ENCODE assay signal across 28 cellular contexts in genomic region chr5:179176166-179176565, GRCh38.
"Had no signal": no experiment of that assay in that cellular context is flagged by ENCODE, and none has a peak within 500 bp of the region (broad histone marks: within the 10 kb centered on the region; RNA-seq: fewer than 3 reads in every experiment).

No MANE protein-coding gene starts in this region.

- H3K27ac Mint-ChIP-seq: dendritic cell treated with granulocyte-macrophage colony-stimulating factor and Interleukin-4, amounts not matched to agents 40 ng/mL and 50 ng/mL, for 4 days; endodermal cell; naive thymus-derived CD4-positive, alpha-beta T cell; stimulated activated effector memory CD8-positive, alpha-beta T cell treated with anti-CD3 and anti-CD28 coated beads, Interleukin-12 subunit alpha, Interleukin-12 subunit beta, amount 100 ng/mL, for 72 hours had no signal

- H3K36me3 ChIP-seq: colonic mucosa, gastrocnemius medialis, heart left ventricle, left lung, ovary, right lobe of liver, thyroid gland, vagina had no signal

- H3K9me3 ChIP-seq: colonic mucosa, gastrocnemius medialis, ovary, right lobe of liver, thyroid gland, vagina had no signal

- H3K4me3 ChIP-seq: colonic mucosa, gastrocnemius medialis, heart left ventricle, hepatocyte, left lung, ovary, right lobe of liver, smooth muscle cell, stomach, thyroid gland, vagina had no signal

- H3K36me3 Mint-ChIP-seq: naive thymus-derived CD4-positive, alpha-beta T cell; stimulated activated effector memory CD8-positive, alpha-beta T cell treated with anti-CD3 and anti-CD28 coated beads, Interleukin-12 subunit alpha, Interleukin-12 subunit beta, amount 100 ng/mL, for 72 hours had no signal

- H3K27ac ChIP-seq: colonic mucosa, epithelial cell of prostate, gastrocnemius medialis, heart left ventricle, hepatocyte, left lung, ovary, right lobe of liver, stomach, thyroid gland, vagina had no signal

- H3K27me3 ChIP-seq: colonic mucosa, gastrocnemius medialis, hepatocyte, ovary, right lobe of liver, thyroid gland, vagina had no signal

- H3K4me3 Mint-ChIP-seq: dendritic cell treated with granulocyte-macrophage colony-stimulating factor and Interleukin-4, amounts not matched to agents 40 ng/mL and 50 ng/mL, for 4 days; endodermal cell; stimulated activated effector memory CD8-positive, alpha-beta T cell treated with anti-CD3 and anti-CD28 coated beads, Interleukin-12 subunit alpha, Interleukin-12 subunit beta, amount 100 ng/mL, for 72 hours had no signal

- H3K4me1 Mint-ChIP-seq: endodermal cell; naive thymus-derived CD4-positive, alpha-beta T cell; stimulated activated effector memory CD8-positive, alpha-beta T cell treated with anti-CD3 and anti-CD28 coated beads, Interleukin-12 subunit alpha, Interleukin-12 subunit beta, amount 100 ng/mL, for 72 hours had no signal

- H3K9me3 Mint-ChIP-seq: dendritic cell treated with granulocyte-macrophage colony-stimulating factor and Interleukin-4, amounts not matched to agents 40 ng/mL and 50 ng/mL, for 4 days had no signal

- ATAC-seq: esophagus mucosa; gastrocnemius medialis; heart left ventricle; left cardiac atrium; left lung; naive thymus-derived CD4-positive, alpha-beta T cell; right lobe of liver; stimulated activated effector memory CD8-positive, alpha-beta T cell treated with anti-CD3 and anti-CD28 coated beads, Interleukin-12 subunit alpha, Interleukin-12 subunit beta, amount 100 ng/mL, for 72 hours had no signal

- H3K4me1 ChIP-seq: colonic mucosa, gastrocnemius medialis, heart left ventricle, left lung, right lobe of liver, stomach, thyroid gland, vagina had no signal

- DNase-seq: colonic mucosa; effector CD8-positive, alpha-beta T cell; endodermal cell; foreskin fibroblast; gastrocnemius medialis; left cardiac atrium; left lung; mammary epithelial cell; mesendoderm; midbrain; naive thymus-derived CD4-positive, alpha-beta T cell; occipital lobe; ovary; stimulated activated CD4-positive, alpha-beta T cell treated with anti-CD3 and anti-CD28 coated beads, Interleukin-2, amount 100 ng/mL, for 24 hours; stimulated activated CD4-positive, alpha-beta T cell treated with anti-CD3 and anti-CD28 coated beads, Interleukin-4, amount 100 ng/mL, for 24 hours; stimulated activated naive CD4-positive, alpha-beta T cell treated with Interleukin-2 at 50 U/mL for 16 hours; stomach; thyroid gland; trophoblast cell had no signal
